In genomic region chrX:13747836-13748235, GRCh38 we compare ENCODE assay signal across 8 cellular contexts. TPM values are rescaled to one million over a fixed set of nuclear protein-coding genes. Genes with fewer than 3 reads are reported as not detected.
DNase-seq lines count a peak whose midpoint lies in the region; ATAC-seq and TF ChIP-seq lines count a peak whose summit lies in the region.

No MANE protein-coding gene starts in this region.

- no peak overlapping the region for H3K4me3 ChIP-seq in spleen

- 44 to 77% (median 46%) methylated on average over 2 of the region's 2 CpGs for WGBS in spleen, 5 donors

- H3K36me3 Mint-ChIP-seq in activated T-helper 1 cell treated with anti-CD3 and anti-CD28 coated beads, Interleukin-12 subunit alpha, Interleukin-12 subunit beta, Interleukin-2, Interleukin-4 antibody, amounts not matched to agents 30 ng/mL and 10 ng/mL and 1 ng/mL, durations not matched to agents 14 hours and 24 hours and 36 hours (ENCODE audit: low read depth): peaks cover 25% of the 10 kb centered on the region

- peak; percentile 23 to 32 for DNase-seq in NCI-H2081 (lab: John Stamatoyannopoulos, UW)
- no peak for DNase-seq in NCI-H2081 treated with DMSO at 0.1 percent for 48 hours (lab: John Stamatoyannopoulos, UW)
- DNase-seq in HT-29 (ENCODE audit: low spot score): peak; percentile 73
- DNase-seq in activated CD4-positive, alpha-beta T cell treated with anti-CD3 and anti-CD28 coated beads for 48 hours: peak; percentile 20
- DNase-seq in glomerular visceral epithelial cell (ENCODE audit: extremely low spot score): peak; percentile 39
- DNase-seq in spleen: no peak
- no peak for DNase-seq in activated T-helper 1 cell treated with anti-CD3 and anti-CD28 coated beads, Interleukin-12 subunit alpha, Interleukin-12 subunit beta, Interleukin-2, Interleukin-4 antibody, amounts not matched to agents 30 ng/mL and 10 ng/mL and 1 ng/mL, durations not matched to agents 14 hours and 24 hours and 36 hours (ENCODE audit: low spot score)

- no peaks in the 10 kb centered on the region for H3K9me3 Mint-ChIP-seq in activated T-helper 1 cell treated with anti-CD3 and anti-CD28 coated beads, Interleukin-12 subunit alpha, Interleukin-12 subunit beta, Interleukin-2, Interleukin-4 antibody, amounts not matched to agents 30 ng/mL and 10 ng/mL and 1 ng/mL, durations not matched to agents 14 hours and 24 hours and 36 hours

- H3K27ac Mint-ChIP-seq in activated T-helper 1 cell treated with anti-CD3 and anti-CD28 coated beads, Interleukin-12 subunit alpha, Interleukin-12 subunit beta, Interleukin-2, Interleukin-4 antibody, amounts not matched to agents 30 ng/mL and 10 ng/mL and 1 ng/mL, durations not matched to agents 14 hours and 24 hours and 36 hours: no peak overlapping the region

- no peaks in the 10 kb centered on the region for H3K27me3 ChIP-seq in spleen (replicated peaks in 1 of 7)

- peak in 7 of 11 experiments; percentile 19 to 57 (median 49) for TF ChIP-seq CTCF in spleen (IDR thresholded peaks at IDR 0.05 in 8 of 11, conservative IDR thresholded peaks at IDR 0.05 in 3 of 11)

- no peaks in the 10 kb centered on the region for H3K9me3 ChIP-seq in spleen

- peaks cover 0 to 78% (median 8%) of the 10 kb centered on the region in 6 donors for H3K36me3 ChIP-seq in spleen

- TF ChIP-seq POLR2A in spleen (IDR thresholded peaks at IDR 0.05): no peak

- peaks cover 5 to 44% (median 13%) of the 10 kb centered on the region in 6 donors for H3K4me1 ChIP-seq in spleen

- intact Hi-C loops in spleen (cut with DNase I; ENCODE audit: low total_unique reads): no loop called here
- intact Hi-C loops in activated T-helper 1 cell treated with anti-CD3 and anti-CD28 coated beads, Interleukin-12 subunit alpha, Interleukin-12 subunit beta, Interleukin-2, Interleukin-4 antibody, amounts not matched to agents 30 ng/mL and 10 ng/mL and 1 ng/mL, durations not matched to agents 14 hours and 24 hours and 36 hours (cut with micrococcal nuclease): no loop called here

- no peak overlapping the region for H3K4me3 Mint-ChIP-seq in activated T-helper 1 cell treated with anti-CD3 and anti-CD28 coated beads, Interleukin-12 subunit alpha, Interleukin-12 subunit beta, Interleukin-2, Interleukin-4 antibody, amounts not matched to agents 30 ng/mL and 10 ng/mL and 1 ng/mL, durations not matched to agents 14 hours and 24 hours and 36 hours

- H3K4me1 Mint-ChIP-seq in activated T-helper 1 cell treated with anti-CD3 and anti-CD28 coated beads, Interleukin-12 subunit alpha, Interleukin-12 subunit beta, Interleukin-2, Interleukin-4 antibody, amounts not matched to agents 30 ng/mL and 10 ng/mL and 1 ng/mL, durations not matched to agents 14 hours and 24 hours and 36 hours (ENCODE audit: low read depth): peaks cover 24% of the 10 kb centered on the region

- H3K27ac ChIP-seq in spleen: peak overlapping the region in 2 of 8 donors; percentile 9 to 19

- no peak for ATAC-seq in GM21529 (IDR thresholded peaks at IDR 0.05; ENCODE audit: unreplicated experiment)

- no peaks in the 10 kb centered on the region for H3K27me3 Mint-ChIP-seq in activated T-helper 1 cell treated with anti-CD3 and anti-CD28 coated beads, Interleukin-12 subunit alpha, Interleukin-12 subunit beta, Interleukin-2, Interleukin-4 antibody, amounts not matched to agents 30 ng/mL and 10 ng/mL and 1 ng/mL, durations not matched to agents 14 hours and 24 hours and 36 hours (ENCODE audit: insufficient read depth)

RNA-seq across cellular contexts. Expression of gene OFD1, which starts 13.3 kb away (rescaled TPM):
- 12.0 and 13.8 TPM in 2 replicates for total RNA-seq in HT-29 (2014; rRNA removed; shearing (Covaris generic))
- total RNA-seq in spleen: 10 to 100 TPM; 33.6 to 54.8 (median 47.7) TPM
- 100 to 1,000 TPM in 1 of 3 donors, 10 to 100 TPM in 2; 52.1 to 138 (median 54.0) TPM for polyA plus RNA-seq in spleen
- 21.9 and 22.0 TPM in 2 replicates for total RNA-seq in activated T-helper 1 cell treated with anti-CD3 and anti-CD28 coated beads, Interleukin-12 subunit alpha, Interleukin-12 subunit beta, Interleukin-2, Interleukin-4 antibody, amounts not matched to agents 30 ng/mL and 10 ng/mL and 1 ng/mL, durations not matched to agents 14 hours and 24 hours and 36 hours

RNA-seq across cellular contexts. Expression of gene TRAPPC2, which starts 13.4 kb away (rescaled TPM):
- total RNA-seq in HT-29 (2014; rRNA removed; shearing (Covaris generic)): 6.7 and 8.9 TPM in 2 replicates
- 10 to 100 TPM; 21.2 to 29.5 (median 23.8) TPM for total RNA-seq in spleen
- 10 to 100 TPM; 10.8 to 12.0 (median 11.2) TPM for polyA plus RNA-seq in spleen
- total RNA-seq in activated T-helper 1 cell treated with anti-CD3 and anti-CD28 coated beads, Interleukin-12 subunit alpha, Interleukin-12 subunit beta, Interleukin-2, Interleukin-4 antibody, amounts not matched to agents 30 ng/mL and 10 ng/mL and 1 ng/mL, durations not matched to agents 14 hours and 24 hours and 36 hours: 16.4 and 16.5 TPM in 2 replicates

RNA-seq across cellular contexts. Expression of gene RAB9A, which starts 58.9 kb away (rescaled TPM):
- total RNA-seq in HT-29 (2014; rRNA removed; shearing (Covaris generic)): 4.8 and 5.7 TPM in 2 replicates
- 10 to 100 TPM; 24.7 to 36.5 (median 30.7) TPM for total RNA-seq in spleen
- 10 to 100 TPM; 20.3 to 24.1 (median 23.1) TPM for polyA plus RNA-seq in spleen
- total RNA-seq in activated T-helper 1 cell treated with anti-CD3 and anti-CD28 coated beads, Interleukin-12 subunit alpha, Interleukin-12 subunit beta, Interleukin-2, Interleukin-4 antibody, amounts not matched to agents 30 ng/mL and 10 ng/mL and 1 ng/mL, durations not matched to agents 14 hours and 24 hours and 36 hours: 9.4 and 11.8 TPM in 2 replicates

Comparison
In these comparisons a context has a peak if more than half of its experiments do, and no peak if none do; other contexts are left out.
1. DNase-seq: peak in NCI-H2081 (2 of 2), HT-29 (single experiment), activated CD4-positive, alpha-beta T cell treated with anti-CD3 and anti-CD28 coated beads for 48 hours (single experiment) and glomerular visceral epithelial cell (single experiment); none in NCI-H2081 treated with DMSO at 0.1 percent for 48 hours (single experiment), spleen (single experiment) and activated T-helper 1 cell treated with anti-CD3 and anti-CD28 coated beads, Interleukin-12 subunit alpha, Interleukin-12 subunit beta, Interleukin-2, Interleukin-4 antibody, amounts not matched to agents 30 ng/mL and 10 ng/mL and 1 ng/mL, durations not matched to agents 14 hours and 24 hours and 36 hours (single experiment).